Comparison of ENCODE assay signal across 8 cellular contexts in genomic region chr12:121513464-121514183, GRCh38.
A peak's percentile ranks its signal among the peaks of the same experiment; 100 is the strongest.
DNase-seq lines count a peak whose midpoint lies in the region; ATAC-seq and TF ChIP-seq lines count a peak whose summit lies in the region.

No MANE protein-coding gene starts in this region.

- H3K27ac Mint-ChIP-seq in activated naive CD8-positive, alpha-beta T cell: peak overlapping the region; percentile 73

- no peak overlapping the region for H2AFZ ChIP-seq in parathyroid adenoma

- H3K4me2 ChIP-seq in parathyroid adenoma (ENCODE audit: low read length): no peak overlapping the region

- H3K79me2 ChIP-seq in parathyroid adenoma: peaks cover 17% of the 10 kb centered on the region

- H3K4me3 ChIP-seq in NB4 (ENCODE audit: low read depth, low read length): no peak overlapping the region
- no peak overlapping the region for H3K4me3 ChIP-seq in parathyroid adenoma (ENCODE audit: low read depth, low read length)

- peak; percentile 71 for DNase-seq in activated effector memory CD4-positive, alpha-beta T cell treated with anti-CD3 and anti-CD28 coated beads, Interleukin-2, amount 50 U/mL, for 16 hours
- DNase-seq in activated effector memory CD4-positive, alpha-beta T cell treated with Interleukin-2 at 50 U/mL for 16 hours: no peak
- peak; percentile 58 for DNase-seq in NB4 (ENCODE audit: low read depth)

- TF ChIP-seq CTCF in NB4 (IDR thresholded peaks at IDR 0.05; ENCODE audit: low read depth, low read length) (no peak), parathyroid adenoma (IDR thresholded peaks at IDR 0.05) (peak; percentile 9)

- H3K27me3 Mint-ChIP-seq in activated naive CD8-positive, alpha-beta T cell: no peaks in the 10 kb centered on the region

- no peak overlapping the region for H3K9ac ChIP-seq in parathyroid adenoma

- H3K36me3 ChIP-seq in parathyroid adenoma (ENCODE audit: control insufficient read depth, insufficient read depth, low read length): no peaks in the 10 kb centered on the region

- ATAC-seq in GM21515 (IDR thresholded peaks at IDR 0.05; ENCODE audit: unreplicated experiment) (peak; percentile 66), HG03095 (IDR thresholded peaks at IDR 0.05; ENCODE audit: unreplicated experiment) (no peak), HG03565 (IDR thresholded peaks at IDR 0.05; ENCODE audit: unreplicated experiment) (no peak)

- H3K27me3 ChIP-seq in parathyroid adenoma (ENCODE audit: control insufficient read depth, insufficient read depth, low read length): no peaks in the 10 kb centered on the region

- no peaks in the 10 kb centered on the region for H3K9me3 ChIP-seq in parathyroid adenoma (ENCODE audit: control insufficient read depth, low read length)

- no peaks in the 10 kb centered on the region for H3K9me3 Mint-ChIP-seq in activated naive CD8-positive, alpha-beta T cell (ENCODE audit: low read depth)

- H3K27ac ChIP-seq in parathyroid adenoma: no peak overlapping the region

- H3K36me3 Mint-ChIP-seq in activated naive CD8-positive, alpha-beta T cell: peaks cover 2% of the 10 kb centered on the region

- no peak for TF ChIP-seq POLR2A in NB4 (IDR thresholded peaks at IDR 0.05; ENCODE audit: extremely low read depth, insufficient read length)

- peaks cover 13% of the 10 kb centered on the region for H3K4me1 Mint-ChIP-seq in activated naive CD8-positive, alpha-beta T cell (ENCODE audit: low read depth)

- no peaks in the 10 kb centered on the region for H3K4me1 ChIP-seq in parathyroid adenoma

- H3K4me3 Mint-ChIP-seq in activated naive CD8-positive, alpha-beta T cell: no peak overlapping the region
